2 cellular contexts compared by ENCODE assay signal in genomic region chr10:74683621-74684114, GRCh38.
TF ChIP-seq lines count a peak whose summit lies in the region.

No MANE protein-coding gene starts in this region.

TF ChIP-seq in IMR-90, 13 proteins besides CTCF, POLR2A, EP300 and RAD21:
- TF ChIP-seq CEBPB (IDR thresholded peaks at IDR 0.05; ENCODE audit: low read depth, low read length): no peak
- TF ChIP-seq BHLHE40 (IDR thresholded peaks at IDR 0.05; ENCODE audit: low read depth, low read length): no peak
- no peak for TF ChIP-seq FOS (IDR thresholded peaks at IDR 0.05; ENCODE audit: low read depth, low read length)
- TF ChIP-seq USF2 (IDR thresholded peaks at IDR 0.05; ENCODE audit: low read depth, low read length): no peak
- no peak for TF ChIP-seq ELK1 (IDR thresholded peaks at IDR 0.05; ENCODE audit: borderline replicate concordance, low read depth, low read length)
- TF ChIP-seq SMC3 (IDR thresholded peaks at IDR 0.05; ENCODE audit: low read depth, low read length): no peak
- no peak for TF ChIP-seq CHD1 (IDR thresholded peaks at IDR 0.05; ENCODE audit: low read depth, low read length)
- TF ChIP-seq MAFK (IDR thresholded peaks at IDR 0.05; ENCODE audit: low read depth, low read length): no peak

TF ChIP-seq in liver, 16 proteins besides CTCF, POLR2A, EP300 and RAD21 (continued from another document):
- TF ChIP-seq SP1 (IDR thresholded peaks at IDR 0.05): no peak
- no peak for TF ChIP-seq JUND (IDR thresholded peaks at IDR 0.05)
- peak in 1 of 2 donors; percentile 7 for TF ChIP-seq HNF4A (conservative IDR thresholded peaks at IDR 0.05)
- TF ChIP-seq TAF1 (conservative IDR thresholded peaks at IDR 0.05): no peak
